Comparison of ENCODE assay signal across 8 cellular contexts in the genomic region with DNA sequence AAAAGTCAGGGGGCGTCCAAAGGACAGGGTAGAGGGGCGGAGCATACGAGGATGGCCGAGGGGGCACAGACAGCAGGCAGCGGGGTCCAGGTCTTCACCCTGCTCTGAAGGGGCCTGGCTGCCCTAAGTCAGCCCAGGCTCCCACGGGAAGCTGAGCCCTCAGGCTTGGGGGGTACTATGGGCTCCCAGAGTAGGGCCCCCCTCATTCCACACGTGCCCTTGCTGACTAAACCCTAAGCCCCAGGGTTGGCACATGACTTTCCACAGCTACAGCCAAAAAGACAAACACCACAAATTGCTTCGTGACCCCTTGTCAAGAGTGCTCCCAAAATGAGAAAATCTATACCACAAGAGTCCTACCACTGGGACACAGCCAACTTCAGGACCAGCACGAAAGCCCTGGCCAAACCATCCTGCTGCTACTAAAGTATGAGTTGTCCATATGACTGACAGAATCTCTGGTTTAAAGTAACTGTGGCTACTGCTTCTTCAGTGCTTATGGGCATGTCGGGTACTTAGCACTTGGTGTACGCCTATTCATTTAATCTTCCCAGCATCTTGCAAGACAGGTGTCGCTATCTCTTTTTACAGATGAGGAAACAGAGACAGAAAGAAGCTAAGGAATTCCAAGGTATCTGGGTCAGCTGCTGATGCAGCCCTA.
A peak's percentile ranks its signal among the peaks of the same experiment; 100 is the strongest.
DNase-seq lines count a peak whose midpoint lies in the region; ATAC-seq and TF ChIP-seq lines count a peak whose summit lies in the region.

No MANE protein-coding gene starts in this region.

- H3K4ac ChIP-seq in mesendoderm (ENCODE audit: low read depth, low read length), result no peak overlapping the region

- no peak overlapping the region for H2BK15ac ChIP-seq in mesendoderm (replicated peaks; ENCODE audit: low read depth)

- WGBS in mesendoderm (ENCODE audit: extremely low coverage, insufficient coverage, low lambda C conversion rate), result no CpG with 5 or more reads among the region's 12 CpGs

- POLR2A ChIA-PET in CD4-positive, alpha-beta memory T cell (lab: Charles Lee; ENCODE audit: partially characterized antibody), result interaction anchor here (0.7 to 5.9 kb wide), 13 partner anchors 10 to 753 kb away, joined by 3 to 81 read pairs (median 8); a partner anchor contains a TSS

- peak; percentile 5 for ATAC-seq in GM21447 (IDR thresholded peaks at IDR 0.05; ENCODE audit: unreplicated experiment)

- H3K4me3 ChIP-seq in CD4-positive, alpha-beta memory T cell (ENCODE audit: low read length in 2 of 2), result peak overlapping the region in 1 of 2 donors; percentile 41
- H3K4me3 ChIP-seq in mesendoderm (ENCODE audit: low read length), result no peak overlapping the region

- H3K36me3 ChIP-seq in CD4-positive, alpha-beta memory T cell (ENCODE audit: insufficient read depth, low read length), result no peaks in the 10 kb centered on the region
- H3K36me3 ChIP-seq in mesendoderm (ENCODE audit: control insufficient read depth, insufficient read depth, low read length), result no peaks in the 10 kb centered on the region

- CTCF ChIA-PET in CD4-positive, alpha-beta memory T cell (lab: Charles Lee; ENCODE audit: partially characterized antibody), result interaction anchor here (0.7 to 3.0 kb wide), 6 partner anchors 10 to 753 kb away, joined by 3 to 18 read pairs (median 4); a partner anchor contains a TSS

- H2AK5ac ChIP-seq in mesendoderm (ENCODE audit: low read length), result no peak overlapping the region

- H2BK5ac ChIP-seq in mesendoderm (ENCODE audit: low read length), result no peak overlapping the region

- H3K27me3 Mint-ChIP-seq in CD4-positive, alpha-beta memory T cell, result no peaks in the 10 kb centered on the region

- no peaks in the 10 kb centered on the region for H3K9me3 Mint-ChIP-seq in CD4-positive, alpha-beta memory T cell

- H3K9me3 ChIP-seq in CD4-positive, alpha-beta memory T cell (ENCODE audit: control insufficient read depth in 1 of 2, low read length in 2 of 2), result no peaks in the 10 kb centered on the region

- peaks cover 95% of the 10 kb centered on the region for H3K4me1 ChIP-seq in CD4-positive, alpha-beta memory T cell (ENCODE audit: insufficient read depth, low read length)
- H3K4me1 ChIP-seq in mesendoderm (ENCODE audit: control insufficient read depth, low read depth, low read length), result no peaks in the 10 kb centered on the region

- H3K18ac ChIP-seq in mesendoderm (ENCODE audit: low read length), result no peak overlapping the region

- no peak for DNase-seq in CD4-positive, alpha-beta memory T cell
- DNase-seq in RPMI7951 (ENCODE audit: low read depth) (peak; percentile 74), mesendoderm (peak; percentile 29), GM10266 (ENCODE audit: extremely low spot score) (no peak), iPS-NIHi11 (ENCODE audit: low spot score) (no peak), DMS79 (lab: John Stamatoyannopoulos, UW) (no peak)
- DNase-seq in NK-92 treated with Interleukin-12 subunit alpha and Interleukin-12 subunit beta, amount 100 ng/mL, for 24 hours (lab: John Stamatoyannopoulos, UW), result no peak

- H4K8ac ChIP-seq in mesendoderm (ENCODE audit: low read depth, low read length), result no peak overlapping the region

- peak overlapping the region; percentile 75 to 94 (median 82) for H3K4me3 Mint-ChIP-seq in CD4-positive, alpha-beta memory T cell

- H4K5ac ChIP-seq in mesendoderm (ENCODE audit: low read length), result no peak overlapping the region

- H3K56ac ChIP-seq in mesendoderm (ENCODE audit: low read length), result no peak overlapping the region

- H3K4me1 Mint-ChIP-seq in CD4-positive, alpha-beta memory T cell, result peaks cover 67 to 100% (median 89%) of the 10 kb centered on the region in 4 donors

- no peak for TF ChIP-seq CTCF in GM10266 (IDR thresholded peaks at IDR 0.05; ENCODE audit: control insufficient read depth, insufficient read depth, low read depth, missing control alignments)

- no peak overlapping the region for H3K9ac ChIP-seq in mesendoderm (ENCODE audit: low read length)

- H3K4me2 ChIP-seq in mesendoderm (ENCODE audit: low read length), result no peak overlapping the region

- peaks cover 0 to 2% of the 10 kb centered on the region in 2 donors for H3K36me3 Mint-ChIP-seq in CD4-positive, alpha-beta memory T cell

- H2BK120ac ChIP-seq in mesendoderm (ENCODE audit: low read depth, low read length), result no peak overlapping the region

- H3K27ac Mint-ChIP-seq in CD4-positive, alpha-beta memory T cell, result peak overlapping the region; percentile 92 to 98 (median 96)

- H3K79me2 ChIP-seq in mesendoderm (ENCODE audit: control insufficient read depth, insufficient read depth, low read length), result no peaks in the 10 kb centered on the region

- H3K23ac ChIP-seq in mesendoderm (ENCODE audit: low read length), result no peak overlapping the region

- H3K27ac ChIP-seq in CD4-positive, alpha-beta memory T cell (ENCODE audit: low read depth, low read length), result peak overlapping the region; percentile 70
- H3K27ac ChIP-seq in mesendoderm (ENCODE audit: low read depth, low read length), result no peak overlapping the region

- intact Hi-C loops in CD4-positive, alpha-beta memory T cell (cut with micrococcal nuclease), result loop anchor here (1.0 to 10.0 kb wide), 3 partner anchors 10 to 751 kb away; no protein-coding TSS in a partner anchor

- H3K27me3 ChIP-seq in CD4-positive, alpha-beta memory T cell (ENCODE audit: insufficient read depth, low read length), result no peaks in the 10 kb centered on the region
- H3K27me3 ChIP-seq in mesendoderm (ENCODE audit: insufficient read depth, low read length, poor library complexity), result no peaks in the 10 kb centered on the region

- no peaks in the 10 kb centered on the region for H3K79me1 ChIP-seq in mesendoderm (ENCODE audit: low read length)

Comparison
In these comparisons a context has a peak if more than half of its experiments do, and no peak if none do; other contexts are left out.
1. DNase-seq: peak in RPMI7951 (single experiment) and mesendoderm (single experiment); none in CD4-positive, alpha-beta memory T cell (0 of 5), NK-92 treated with Interleukin-12 subunit alpha and Interleukin-12 subunit beta, amount 100 ng/mL, for 24 hours (single experiment), GM10266 (single experiment), iPS-NIHi11 (single experiment) and DMS79 (single experiment).